ENCODE assay signal across 8 cellular contexts in genomic region chr4:78951862-78952472, GRCh38. TPM values are rescaled to one million over a fixed set of nuclear protein-coding genes. Genes with fewer than 3 reads are reported as not detected.
DNase-seq lines count a peak whose midpoint lies in the region; ATAC-seq, FAIRE-seq and TF ChIP-seq lines count a peak whose summit lies in the region.

No MANE protein-coding gene starts in this region.

- H3K27me3 ChIP-seq in ovary: no peaks in the 10 kb centered on the region

- ATAC-seq in HG02840 (IDR thresholded peaks at IDR 0.05; ENCODE audit: low FRiP score, unreplicated experiment): peak; percentile 60

- peak; percentile 62 for FAIRE-seq in GM12892 (lab: Jason Lieb, UNC)

- peak; percentile 46 to 47 for DNase-seq in AML-193 (lab: John Stamatoyannopoulos, UW)
- DNase-seq in GM12892 (ENCODE audit: insufficient read length): no peak
- DNase-seq in NCI-H1930 (lab: John Stamatoyannopoulos, UW): peak; percentile 30 to 32
- DNase-seq in activated CD4-positive, alpha-beta T cell treated with anti-CD3 and anti-CD28 coated beads, Interleukin-2, amount 50 U/mL, for 1 hour: peak; percentile 14
- DNase-seq in fibroblast of the conjunctiva (ENCODE audit: low read depth): peak; percentile 33
- peak in 1 of 5 donors; percentile 28 for DNase-seq in ovary
- DNase-seq in lower leg skin (ENCODE audit: low spot score in 2 of 2): no peak

- no peaks in the 10 kb centered on the region for H3K36me3 ChIP-seq in ovary

- intact Hi-C loops in ovary (cut with DNase I): loop anchor here in 3 of 4 donors (5.0 to 10.0 kb wide), 5 partner anchors 623 to 1263 kb away; no protein-coding TSS in a partner anchor
- intact Hi-C loops in lower leg skin (cut with DNase I; ENCODE audit: low total_unique reads): loop anchor here (5.0 kb wide), 1 partner anchor 1265 kb away; no protein-coding TSS in a partner anchor

- TF ChIP-seq CTCF in ovary (IDR thresholded peaks at IDR 0.05): peak in 2 of 3 donors; percentile 66 to 72
- peak in 1 of 3 donors; percentile 44 for TF ChIP-seq CTCF in lower leg skin (IDR thresholded peaks at IDR 0.05)

- TF ChIP-seq POLR2A in GM12892 (IDR thresholded peaks at IDR 0.05; ENCODE audit: low read depth, low read length) (no peak), ovary (IDR thresholded peaks at IDR 0.05) (no peak), lower leg skin (IDR thresholded peaks at IDR 0.05) (no peak)

- H3K27ac ChIP-seq in ovary: no peak overlapping the region

- H3K4me3 ChIP-seq in ovary: no peak overlapping the region
- no peak overlapping the region for H3K4me3 ChIP-seq in lower leg skin (ENCODE audit: low read depth, poor library complexity, severe bottlenecking)

- H3K9me3 ChIP-seq in ovary: no peaks in the 10 kb centered on the region

- no peaks in the 10 kb centered on the region for H3K4me1 ChIP-seq in ovary (ENCODE audit: insufficient read depth)

- no peak for TF ChIP-seq EP300 in ovary (IDR thresholded peaks at IDR 0.05)

- 55 to 59% (median 57%) methylated on average over 3 of the region's 3 CpGs for WGBS in ovary, 3 donors
- WGBS in lower leg skin, 2 donors: 63 to 68% methylated on average over 3 of the region's 3 CpGs

RNA-seq across cellular contexts. Expression of gene PAQR3, which starts 12.7 kb away (rescaled TPM):
- polyA plus RNA-seq in GM12892 (2012; ENCODE audit: missing spikeins): 5.5 TPM
- total RNA-seq in ovary (10 to 100 TPM in 2 of 7 donors, 1 to 10 TPM in 5; 8.3 to 13.4 (median 9.4) TPM), lower leg skin (10 to 100 TPM; 11.8 to 17.5 (median 14.3) TPM)
- 10 to 100 TPM in 1 of 2 donors, 1 to 10 TPM in 1; 3.4 to 10.1 TPM for polyA plus RNA-seq in ovary

Comparison
In these comparisons a context has a peak if more than half of its experiments do, and no peak if none do; other contexts are left out.
1. DNase-seq: peak in AML-193 (2 of 2), NCI-H1930 (2 of 2), activated CD4-positive, alpha-beta T cell treated with anti-CD3 and anti-CD28 coated beads, Interleukin-2, amount 50 U/mL, for 1 hour (single experiment) and fibroblast of the conjunctiva (single experiment); none in GM12892 (single experiment) and lower leg skin (0 of 2).